In the genomic region with DNA sequence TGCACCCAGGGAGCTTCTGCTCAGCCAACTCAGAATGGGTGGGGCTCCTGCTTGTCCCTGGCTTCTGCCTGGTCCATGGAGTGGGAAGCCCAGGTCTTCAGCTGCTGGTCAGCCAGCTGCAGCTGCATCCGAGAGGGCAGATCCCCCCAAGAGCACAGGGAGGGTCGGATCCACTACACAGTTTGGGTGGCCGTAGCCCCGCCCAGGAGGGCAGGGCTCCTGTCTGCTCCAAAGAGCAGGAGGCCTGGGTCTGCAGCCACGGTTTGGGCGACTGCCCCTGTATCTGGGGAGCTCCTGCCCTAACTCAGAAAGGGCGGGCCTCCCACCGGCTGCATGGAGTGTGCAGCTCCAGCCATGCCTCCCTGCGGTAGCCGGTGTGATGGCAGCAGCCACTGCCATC, we compare ENCODE assay signal across 6 cellular contexts.
"Had no signal": no experiment of that assay in that cellular context is flagged by ENCODE, and none has a peak within 500 bp of the region (broad histone marks: within the 10 kb centered on the region; RNA-seq: fewer than 3 reads in every experiment).

No MANE protein-coding gene starts in this region.

- DNase-seq: GM23248, GOT3, H7, HCEC 1CT, IMR-90 had no signal

- H3K9ac ChIP-seq: GM23248 had no signal

- H2AFZ ChIP-seq: GM23248 had no signal

- ATAC-seq: K562 had no signal

- H3K27ac ChIP-seq: GM23248 had no signal

- H3K4me3 ChIP-seq: GM23248, K562 had no signal
